Comparison of ENCODE assay signal across 6 cellular contexts in genomic region chr4:932713-933070, GRCh38. TPM values are rescaled to one million over a fixed set of nuclear protein-coding genes. Genes with fewer than 3 reads are reported as not detected.
DNase-seq lines count a peak whose midpoint lies in the region; ATAC-seq, FAIRE-seq and TF ChIP-seq lines count a peak whose summit lies in the region.

No MANE protein-coding gene starts in this region.

- H3K4me3 Mint-ChIP-seq in activated naive CD4-positive, alpha-beta T cell treated with anti-CD3 and anti-CD28 coated beads, Interleukin-2, amount 50 U/mL, for 24 hours, result peak overlapping the region; percentile 92

- no peak overlapping the region for H2AK5ac ChIP-seq in mesenchymal stem cell (ENCODE audit: low read length, severe bottlenecking)

- peak overlapping the region in 1 of 2 experiments; percentile 3 for H2BK12ac ChIP-seq in mesenchymal stem cell (ENCODE audit: low read length in 2 of 2)

- peak overlapping the region; percentile 35 to 47 for H3K4ac ChIP-seq in mesenchymal stem cell (ENCODE audit: low read depth in 1 of 2, low read length in 2 of 2)

- no peaks in the 10 kb centered on the region for H3K9me3 Mint-ChIP-seq in activated naive CD4-positive, alpha-beta T cell treated with anti-CD3 and anti-CD28 coated beads, Interleukin-2, amount 50 U/mL, for 24 hours

- peak overlapping the region in 1 of 2 experiments; percentile 14 for H3K18ac ChIP-seq in mesenchymal stem cell (ENCODE audit: low read depth in 1 of 2, low read length in 2 of 2)

- no peak for TF ChIP-seq POLR2A in GM12891 (IDR thresholded peaks at IDR 0.05; ENCODE audit: low read depth, low read length)

- no peak overlapping the region for H3K23ac ChIP-seq in mesenchymal stem cell (ENCODE audit: low read length in 2 of 2)

- peaks cover 9% of the 10 kb centered on the region for H3K79me1 ChIP-seq in mesenchymal stem cell (replicated peaks; ENCODE audit: low read length, poor library complexity, severe bottlenecking)

- H2AFZ ChIP-seq in mesenchymal stem cell (ENCODE audit: low read depth, low read length), result peak overlapping the region; percentile 54

- H3K9ac ChIP-seq in mesenchymal stem cell (ENCODE audit: low read length), result peak overlapping the region; percentile 96

- peak overlapping the region; percentile 46 for H3K27ac ChIP-seq in mesenchymal stem cell (ENCODE audit: low read length, poor library complexity, severe bottlenecking)

- H3K27me3 ChIP-seq in mesenchymal stem cell (ENCODE audit: control insufficient read depth in 1 of 2, insufficient read depth in 1 of 2, low read length in 2 of 2), result no peaks in the 10 kb centered on the region

- H3K27ac Mint-ChIP-seq in activated naive CD4-positive, alpha-beta T cell treated with anti-CD3 and anti-CD28 coated beads, Interleukin-2, amount 50 U/mL, for 24 hours, result peak overlapping the region; percentile 93

- H4K91ac ChIP-seq in mesenchymal stem cell (ENCODE audit: low read length), result peak overlapping the region; percentile 11

- H3K36me3 ChIP-seq in mesenchymal stem cell (ENCODE audit: control insufficient read depth in 1 of 2, insufficient read depth in 2 of 2, low read depth in 1 of 2, low read length in 2 of 2), result peaks cover 0 to 7% of the 10 kb centered on the region in 2 experiments

- WGBS in mesenchymal stem cell, result 4% methylated on average over 10 of the region's 11 CpGs

- H4K8ac ChIP-seq in mesenchymal stem cell (ENCODE audit: low read length), result peak overlapping the region; percentile 52

- no peaks in the 10 kb centered on the region for H3K27me3 Mint-ChIP-seq in activated naive CD4-positive, alpha-beta T cell treated with anti-CD3 and anti-CD28 coated beads, Interleukin-2, amount 50 U/mL, for 24 hours

- H3K36me3 Mint-ChIP-seq in activated naive CD4-positive, alpha-beta T cell treated with anti-CD3 and anti-CD28 coated beads, Interleukin-2, amount 50 U/mL, for 24 hours, result no peaks in the 10 kb centered on the region

- no peak for FAIRE-seq in GM12891 (lab: Jason Lieb, UNC)

- peak; percentile 74 for DNase-seq in mesenchymal stem cell
- DNase-seq in cortex of kidney (lab: John Stamatoyannopoulos, UW), result no peak
- DNase-seq in GM12891 (ENCODE audit: insufficient read length, low spot score), result no peak

- H2BK120ac ChIP-seq in mesenchymal stem cell (ENCODE audit: low read depth, low read length), result no peak overlapping the region

- H3K4me1 ChIP-seq in mesenchymal stem cell (ENCODE audit: control insufficient read depth, insufficient read depth, low read depth, low read length), result peaks cover 22% of the 10 kb centered on the region

- no peaks in the 10 kb centered on the region for H3K9me3 ChIP-seq in mesenchymal stem cell (ENCODE audit: control insufficient read depth, low read length)

- no peak overlapping the region for H2BK5ac ChIP-seq in mesenchymal stem cell (ENCODE audit: low read depth, low read length, poor library complexity, severe bottlenecking)

- ATAC-seq in HG02588 (IDR thresholded peaks at IDR 0.05; ENCODE audit: unreplicated experiment), result peak; percentile 2
- no peak for ATAC-seq in HG03460 (IDR thresholded peaks at IDR 0.05; ENCODE audit: unreplicated experiment)

- peak overlapping the region; percentile 95 for H2BK15ac ChIP-seq in mesenchymal stem cell (ENCODE audit: low read depth, poor library complexity, severe bottlenecking)

- peak overlapping the region; percentile 100 for H3K4me2 ChIP-seq in mesenchymal stem cell (ENCODE audit: low read length, poor library complexity, severe bottlenecking)

- peak overlapping the region in 1 of 2 experiments; percentile 4 for H3K14ac ChIP-seq in mesenchymal stem cell (ENCODE audit: low read length in 2 of 2)

- H3K4me3 ChIP-seq in mesenchymal stem cell (ENCODE audit: insufficient read depth in 1 of 2, low read depth in 1 of 2, low read length in 2 of 2), result peak overlapping the region; percentile 89 to 95

- H3K4me1 Mint-ChIP-seq in activated naive CD4-positive, alpha-beta T cell treated with anti-CD3 and anti-CD28 coated beads, Interleukin-2, amount 50 U/mL, for 24 hours, result peaks cover 46% of the 10 kb centered on the region

TF ChIP-seq in GM12891, 5 proteins besides CTCF, POLR2A, EP300 and RAD21:
- TF ChIP-seq PAX5 (IDR thresholded peaks at IDR 0.05; ENCODE audit: insufficient read depth, low read length, severe bottlenecking), result no peak
- no peak for TF ChIP-seq POLR2AphosphoS5 (IDR thresholded peaks at IDR 0.05; ENCODE audit: low read depth, low read length)
- no peak for TF ChIP-seq SPI1 (IDR thresholded peaks at IDR 0.05; ENCODE audit: low read depth, low read length)
- no peak for TF ChIP-seq POU2F2 (IDR thresholded peaks at IDR 0.05; ENCODE audit: low read depth, low read length)
- TF ChIP-seq TAF1 (IDR thresholded peaks at IDR 0.05; ENCODE audit: low read depth, low read length), result no peak

RNA-seq across cellular contexts. Expression of gene TMEM175, which starts 0.4 kb away (rescaled TPM):
- 20.5 TPM for polyA plus RNA-seq in mesenchymal stem cell (2013, experiment 1 of 2)
- 23.0 TPM for polyA plus RNA-seq in mesenchymal stem cell (2013, experiment 2 of 2)
- polyA plus RNA-seq in GM12891 (2012; ENCODE audit: low read depth, missing spikeins), result 20.5 TPM

RNA-seq across cellular contexts. Expression of gene GAK, which starts 0.6 kb away (rescaled TPM):
- polyA plus RNA-seq in mesenchymal stem cell (2013, experiment 1 of 2), result 65.4 TPM
- 63.5 TPM for polyA plus RNA-seq in mesenchymal stem cell (2013, experiment 2 of 2)
- 49.8 TPM for polyA plus RNA-seq in GM12891 (2012; ENCODE audit: low read depth, missing spikeins)

RNA-seq across cellular contexts. Expression of gene DGKQ, which starts 40.7 kb away (rescaled TPM):
- polyA plus RNA-seq in mesenchymal stem cell (2013, experiment 1 of 2), result 5.2 TPM
- 5.1 TPM for polyA plus RNA-seq in mesenchymal stem cell (2013, experiment 2 of 2)
- polyA plus RNA-seq in GM12891 (2012; ENCODE audit: low read depth, missing spikeins), result 1.9 TPM

RNA-seq across cellular contexts. Expression of gene IDUA, which starts 54.2 kb away (rescaled TPM):
- 14.5 TPM for polyA plus RNA-seq in mesenchymal stem cell (2013, experiment 1 of 2)
- polyA plus RNA-seq in mesenchymal stem cell (2013, experiment 2 of 2), result 13.8 TPM
- 2.3 TPM for polyA plus RNA-seq in GM12891 (2012; ENCODE audit: low read depth, missing spikeins)
